Comparison of ENCODE assay signal across 8 cellular contexts in genomic region chr1:28259252-28259934, GRCh38. TPM values are rescaled to one million over a fixed set of nuclear protein-coding genes. Genes with fewer than 3 reads are reported as not detected.
DNase-seq lines count a peak whose midpoint lies in the region; ATAC-seq and TF ChIP-seq lines count a peak whose summit lies in the region.

TSS of gene SESN2 (plus strand) at chr1:28259518. CDS start at chr1:28259848, 330 bp downstream.

- intact Hi-C loops in left colon (cut with DNase I, micrococcal nuclease) = loop anchor here in 1 of 2 donors (5.0 kb wide), 1 partner anchor 68 kb away; the partner anchor contains the start of gene MED18

- POLR2A ChIA-PET in BJ (lab: Charles Lee) = interaction anchor here (0.7 to 0.8 kb wide), 2 partner anchors 184 to 246 kb away, joined by 3 read pairs; partner anchors contain the start of gene RCC1
- POLR2A ChIA-PET in activated CD4-positive, alpha-beta T cell treated with anti-CD3 and anti-CD28 coated beads, Interleukin-2, amount 10 ng/mL, durations not matched to agents 7 days and 5 days (lab: Charles Lee) = interaction anchor here (0.6 kb wide), 1 partner anchor 33 kb away, joined by 5 read pairs; no protein-coding TSS in a partner anchor

- H3K27me3 Mint-ChIP-seq in activated CD4-positive, alpha-beta T cell treated with anti-CD3 and anti-CD28 coated beads, Interleukin-2, amount 10 ng/mL, durations not matched to agents 7 days and 5 days = peaks cover 2% of the 10 kb centered on the region

- peak within 1 kb of the TSS; percentile 91 to 95 for H3K27ac ChIP-seq in coronary artery

- CTCF ChIA-PET in BJ (lab: Yijun Ruan, JAX) = interaction anchor here (2.5 kb wide), 1 partner anchor 11 kb away, joined by 14 read pairs; no protein-coding TSS in a partner anchor
- CTCF ChIA-PET in activated CD4-positive, alpha-beta T cell treated with anti-CD3 and anti-CD28 coated beads, Interleukin-2, amount 10 ng/mL, durations not matched to agents 7 days and 5 days (lab: Charles Lee) = interaction anchor here (0.6 to 4.8 kb wide), 5 partner anchors 9 to 129 kb away, joined by 3 to 31 read pairs (median 3); partner anchors contain the start of gene MED18

- peak within 1 kb of the TSS; percentile 79 for H3K4me3 Mint-ChIP-seq in activated CD4-positive, alpha-beta T cell treated with anti-CD3 and anti-CD28 coated beads, Interleukin-2, amount 10 ng/mL, durations not matched to agents 7 days and 5 days

- H3K9me3 Mint-ChIP-seq in activated CD4-positive, alpha-beta T cell treated with anti-CD3 and anti-CD28 coated beads, Interleukin-2, amount 10 ng/mL, durations not matched to agents 7 days and 5 days = no peaks in the 10 kb centered on the region

- no peaks in the 10 kb centered on the region for H3K36me3 ChIP-seq in BJ (ENCODE audit: control insufficient read depth, insufficient read depth, low read length)

- no peak for TF ChIP-seq CTCF in BJ (IDR thresholded peaks at IDR 0.05; ENCODE audit: insufficient read depth, low read depth, low read length)
- TF ChIP-seq CTCF in coronary artery (IDR thresholded peaks at IDR 0.05) = no peak

- ATAC-seq in GM19324 (IDR thresholded peaks at IDR 0.05; ENCODE audit: low FRiP score, unreplicated experiment) = peak; percentile 95
- peak; percentile 87 for ATAC-seq in HG03469 (IDR thresholded peaks at IDR 0.05; ENCODE audit: unreplicated experiment)
- peak; percentile 94 for ATAC-seq in left colon

- no peaks in the 10 kb centered on the region for H3K27me3 ChIP-seq in BJ (ENCODE audit: control insufficient read depth, insufficient read depth, low read length)

- DNase-seq in BJ (ENCODE audit: low read depth) (peak; percentile 96), NCI-H526 treated with DMSO at 0.1 percent for 48 hours (lab: John Stamatoyannopoulos, UW) (peak; percentile 92), coronary artery (ENCODE audit: low spot score) (peak; percentile 100), left colon (peak; percentile 99)
- peak; percentile 100 for DNase-seq in activated CD4-positive, alpha-beta T cell treated with anti-CD3 and anti-CD28 coated beads, Interleukin-2, amount 10 ng/mL, durations not matched to agents 7 days and 5 days
- peak; percentile 100 for DNase-seq in stimulated activated CD4-positive, alpha-beta T cell treated with anti-CD3 and anti-CD28 coated beads, Interleukin-1b, Interleukin-23, amount 100 ng/mL, for 48 hours

- H3K36me3 Mint-ChIP-seq in activated CD4-positive, alpha-beta T cell treated with anti-CD3 and anti-CD28 coated beads, Interleukin-2, amount 10 ng/mL, durations not matched to agents 7 days and 5 days (ENCODE audit: low read depth) = peaks cover 7% of the 10 kb centered on the region

- H3K27ac Mint-ChIP-seq in activated CD4-positive, alpha-beta T cell treated with anti-CD3 and anti-CD28 coated beads, Interleukin-2, amount 10 ng/mL, durations not matched to agents 7 days and 5 days = peak within 1 kb of the TSS; percentile 85

- peaks cover 47% of the 10 kb centered on the region for H3K4me1 Mint-ChIP-seq in activated CD4-positive, alpha-beta T cell treated with anti-CD3 and anti-CD28 coated beads, Interleukin-2, amount 10 ng/mL, durations not matched to agents 7 days and 5 days

- H3K4me3 ChIP-seq in BJ (ENCODE audit: low read depth, low read length) (peak within 1 kb of the TSS; percentile 98), coronary artery (peak within 1 kb of the TSS; percentile 99)

RNA-seq across cellular contexts. Expression of gene SESN2, which starts in this region (rescaled TPM):
- 35.4 and 53.4 TPM in 2 replicates for polyA plus RNA-seq in BJ (2011; rRNA removed)
- polyA minus RNA-seq in BJ (2011; rRNA and poly(A)+ RNA removed) = 50.1 and 77.8 TPM in 2 replicates
- total RNA-seq in activated CD4-positive, alpha-beta T cell treated with anti-CD3 and anti-CD28 coated beads, Interleukin-2, amount 10 ng/mL, durations not matched to agents 7 days and 5 days = 10 to 100 TPM; 11.7 to 11.8 TPM
- 10 to 100 TPM; 34.7 to 40.3 TPM for total RNA-seq in left colon

Comparison
In these comparisons a context has a peak if more than half of its experiments do, and no peak if none do; other contexts are left out.
1. Peak in every context shown above with its lines: DNase-seq, ATAC-seq, H3K4me3 ChIP-seq and H3K27ac ChIP-seq.